8 cellular contexts compared by ENCODE assay signal in the genomic region with DNA sequence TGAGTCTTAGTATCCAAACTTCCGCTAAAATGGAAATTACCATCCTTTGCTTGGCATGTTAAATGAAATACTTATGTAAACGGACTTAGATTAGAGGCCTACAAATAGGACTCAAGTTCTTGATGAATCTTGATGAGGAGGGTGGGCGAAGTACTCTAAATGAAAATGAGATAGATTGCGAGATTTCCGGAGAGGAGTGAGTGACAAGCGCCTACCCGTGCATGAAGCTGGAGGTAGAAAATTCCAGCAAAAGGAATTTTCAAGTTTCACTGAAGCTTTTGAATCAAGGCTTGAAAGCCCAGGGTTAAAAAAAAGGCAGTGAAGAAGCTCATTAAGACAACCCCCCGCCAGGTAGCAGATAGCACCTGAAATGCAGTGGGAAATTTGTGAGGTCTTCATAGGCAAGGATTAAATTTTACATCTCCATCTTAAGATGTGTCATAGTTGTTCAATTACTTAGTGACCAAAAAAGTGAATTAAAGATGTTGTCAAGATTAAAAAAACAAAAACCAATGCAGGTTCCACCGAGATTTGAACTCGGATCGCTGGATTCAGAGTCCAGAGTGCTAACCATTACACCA. TPM values are rescaled to one million over a fixed set of nuclear protein-coding genes. Genes with fewer than 3 reads are reported as not detected.
DNase-seq lines count a peak whose midpoint lies in the region; ATAC-seq, FAIRE-seq and TF ChIP-seq lines count a peak whose summit lies in the region.

No MANE protein-coding gene starts in this region.

- no peaks in the 10 kb centered on the region for H3K9me3 ChIP-seq in kidney (ENCODE audit: control insufficient read depth in 1 of 2, low read length in 2 of 2)
- H3K9me3 ChIP-seq in thoracic aorta: no peaks in the 10 kb centered on the region

- H3K9ac ChIP-seq in kidney (ENCODE audit: low read length in 2 of 2): peak overlapping the region in 1 of 2 donors; percentile 97

- TF ChIP-seq CTCF in kidney (IDR thresholded peaks at IDR 0.05; ENCODE audit: borderline replicate concordance, extremely low read depth, insufficient read depth) (no peak), thoracic aorta (IDR thresholded peaks at IDR 0.05) (no peak)

- DNase-seq in activated T-cell treated with anti-CD3 and anti-CD28 coated beads, Interleukin-2, amount 50 U/mL, for 24 hours: no peak
- no peak for DNase-seq in activated T-cell treated with anti-CD3 and anti-CD28 coated beads, Interleukin-2, amount 50 U/mL, for 48 hours
- DNase-seq in activated naive CD4-positive, alpha-beta T cell treated with anti-CD3 and anti-CD28 coated beads, Interleukin-2, amount 50 U/mL, for 72 hours (ENCODE audit: low spot score in 2 of 2): no peak
- DNase-seq in kidney (no peak), thoracic aorta (ENCODE audit: low spot score) (no peak), cortex of kidney (lab: John Stamatoyannopoulos, UW) (no peak), urothelium cell line (ENCODE audit: low spot score) (no peak)

- peak overlapping the region; percentile 97 for H3K4me3 ChIP-seq in kidney (ENCODE audit: low read length in 2 of 2)
- peak overlapping the region; percentile 92 for H3K4me3 ChIP-seq in thoracic aorta

- H3K36me3 Mint-ChIP-seq in activated T-cell treated with anti-CD3 and anti-CD28 coated beads, Interleukin-2, amount 50 U/mL, for 24 hours (ENCODE audit: low read depth): peaks cover 24% of the 10 kb centered on the region
- peaks cover 12 to 13% of the 10 kb centered on the region in 2 donors for H3K36me3 Mint-ChIP-seq in activated naive CD4-positive, alpha-beta T cell treated with anti-CD3 and anti-CD28 coated beads, Interleukin-2, amount 50 U/mL, for 72 hours

- peak overlapping the region; percentile 99 for H3K4me3 Mint-ChIP-seq in activated T-cell treated with anti-CD3 and anti-CD28 coated beads, Interleukin-2, amount 50 U/mL, for 24 hours

- ATAC-seq in activated naive CD4-positive, alpha-beta T cell treated with anti-CD3 and anti-CD28 coated beads, Interleukin-2, amount 50 U/mL, for 72 hours: no peak
- ATAC-seq in thoracic aorta (ENCODE audit: insufficient number of reproducible peaks, low FRiP score, low read depth) (no peak), HG02759 (IDR thresholded peaks at IDR 0.05; ENCODE audit: unreplicated experiment) (no peak)

- H3K36me3 ChIP-seq in kidney (ENCODE audit: control insufficient read depth in 1 of 2, insufficient read depth in 2 of 2, low read length in 2 of 2): no peaks in the 10 kb centered on the region
- no peaks in the 10 kb centered on the region for H3K36me3 ChIP-seq in thoracic aorta

- intact Hi-C loops in kidney (cut with DNase I): no loop called here

- H3K4me1 Mint-ChIP-seq in activated T-cell treated with anti-CD3 and anti-CD28 coated beads, Interleukin-2, amount 50 U/mL, for 24 hours (ENCODE audit: low read depth): peaks cover 29% of the 10 kb centered on the region

- H3K4me1 ChIP-seq in kidney (ENCODE audit: control insufficient read depth in 1 of 2, insufficient read depth in 1 of 2, low read depth in 1 of 2, low read length in 2 of 2) (peaks cover 0 to 4% of the 10 kb centered on the region in 2 donors), thoracic aorta (ENCODE audit: control insufficient read depth in 1 of 2, low read depth in 2 of 2) (peaks cover 22 to 24% of the 10 kb centered on the region in 2 donors)

- H3K9me3 Mint-ChIP-seq in activated T-cell treated with anti-CD3 and anti-CD28 coated beads, Interleukin-2, amount 50 U/mL, for 24 hours: no peaks in the 10 kb centered on the region
- H3K9me3 Mint-ChIP-seq in activated naive CD4-positive, alpha-beta T cell treated with anti-CD3 and anti-CD28 coated beads, Interleukin-2, amount 50 U/mL, for 72 hours: no peaks in the 10 kb centered on the region

- H3K27ac Mint-ChIP-seq in activated T-cell treated with anti-CD3 and anti-CD28 coated beads, Interleukin-2, amount 50 U/mL, for 24 hours: peak overlapping the region; percentile 99
- peak overlapping the region; percentile 98 to 100 for H3K27ac Mint-ChIP-seq in activated naive CD4-positive, alpha-beta T cell treated with anti-CD3 and anti-CD28 coated beads, Interleukin-2, amount 50 U/mL, for 72 hours

- peak overlapping the region; percentile 96 to 99 for H3K27ac ChIP-seq in kidney (ENCODE audit: low read depth in 2 of 2, low read length in 2 of 2)
- peak overlapping the region; percentile 89 to 91 for H3K27ac ChIP-seq in thoracic aorta

- H3K27me3 ChIP-seq in thoracic aorta (replicated peaks; ENCODE audit: insufficient read depth): no peaks in the 10 kb centered on the region

- FAIRE-seq in kidney (lab: Jason Lieb, UNC) (no peak), urothelium cell line (lab: Jason Lieb, UNC) (no peak)

- H3K27me3 Mint-ChIP-seq in activated T-cell treated with anti-CD3 and anti-CD28 coated beads, Interleukin-2, amount 50 U/mL, for 24 hours: no peaks in the 10 kb centered on the region

RNA-seq across cellular contexts. Expression of gene RAB11A, which starts 0.7 kb away (rescaled TPM):
- 100 to 1,000 TPM; 133 to 188 TPM for total RNA-seq in activated naive CD4-positive, alpha-beta T cell treated with anti-CD3 and anti-CD28 coated beads, Interleukin-2, amount 50 U/mL, for 72 hours
- total RNA-seq in kidney (249 TPM), thoracic aorta (100 to 1,000 TPM; 111 to 149 TPM)
- polyA plus RNA-seq in kidney (ENCODE audit: insufficient read depth, low read depth, low replicate concordance): 216 TPM
